In genomic region chr21:27570306-27570868, GRCh38 we compare ENCODE assay signal across 14 cellular contexts.
DNase-seq lines count a peak whose midpoint lies in the region; ATAC-seq and TF ChIP-seq lines count a peak whose summit lies in the region.
"Had no signal": no experiment of that assay in that cellular context is flagged by ENCODE, and none has a peak within 500 bp of the region (broad histone marks: within the 10 kb centered on the region; RNA-seq: fewer than 3 reads in every experiment).

No MANE protein-coding gene starts in this region.

- H3K36me3 ChIP-seq in RWPE2 (ENCODE audit: low read depth): no peaks in the 10 kb centered on the region
- H3K36me3 ChIP-seq: HAP-1, vagina had no signal

- H3K27ac ChIP-seq in RWPE2 (ENCODE audit: poor library complexity, severe bottlenecking): peak overlapping the region; percentile 81
- H3K27ac ChIP-seq: vagina had no signal

- no peaks in the 10 kb centered on the region for H3K27me3 ChIP-seq in RWPE2 (ENCODE audit: insufficient read depth, poor library complexity, severe bottlenecking)
- H3K27me3 ChIP-seq: vagina had no signal

- H3K27me3 Mint-ChIP-seq in osteocyte (ENCODE audit: unreplicated experiment): no peaks in the 10 kb centered on the region
- no peaks in the 10 kb centered on the region for H3K27me3 Mint-ChIP-seq in activated naive CD8-positive, alpha-beta T cell treated with anti-CD3 and anti-CD28 coated beads for 36 hours
- H3K27me3 Mint-ChIP-seq: activated CD4-positive, alpha-beta T cell treated with anti-CD3 and anti-CD28 coated beads, Interleukin-2, amount 10 ng/mL, durations not matched to agents 24 days and 14 days; central memory CD8-positive, alpha-beta T cell had no signal

- no peak overlapping the region for H3K4me3 Mint-ChIP-seq in osteocyte (ENCODE audit: unreplicated experiment)
- H3K4me3 Mint-ChIP-seq in activated naive CD8-positive, alpha-beta T cell treated with anti-CD3 and anti-CD28 coated beads for 36 hours: no peak overlapping the region
- H3K4me3 Mint-ChIP-seq: activated CD4-positive, alpha-beta T cell treated with anti-CD3 and anti-CD28 coated beads, Interleukin-2, amount 10 ng/mL, durations not matched to agents 24 days and 14 days; central memory CD8-positive, alpha-beta T cell had no signal

- DNase-seq in AG09309 (ENCODE audit: low read depth) (peak; percentile 84), RWPE2 (ENCODE audit: low spot score) (peak; percentile 56), fibroblast of peridontal ligament (ENCODE audit: extremely low read depth) (peak; percentile 98), osteocyte (ENCODE audit: extremely low spot score, unreplicated experiment) (peak; percentile 84), SIG-M5 treated with dmso at 0.1 percent for 504 hours (lab: John Stamatoyannopoulos, UW; ENCODE audit: unreplicated experiment) (no peak), NCI-H510A (lab: John Stamatoyannopoulos, UW) (no peak), NCI-H2081 treated with DMSO at 0.1 percent for 48 hours (lab: John Stamatoyannopoulos, UW) (no peak)
- no peak for DNase-seq in activated naive CD8-positive, alpha-beta T cell treated with anti-CD3 and anti-CD28 coated beads for 36 hours
- DNase-seq: activated CD4-positive, alpha-beta T cell treated with anti-CD3 and anti-CD28 coated beads, Interleukin-2, amount 10 ng/mL, durations not matched to agents 24 days and 14 days; stimulated activated CD4-positive, alpha-beta T cell treated with anti-CD3 and anti-CD28 coated beads, Interleukin-15, amount 100 ng/mL, for 24 hours had no signal

- H3K4me1 Mint-ChIP-seq in osteocyte (ENCODE audit: unreplicated experiment): peaks cover 65% of the 10 kb centered on the region
- no peaks in the 10 kb centered on the region for H3K4me1 Mint-ChIP-seq in activated naive CD8-positive, alpha-beta T cell treated with anti-CD3 and anti-CD28 coated beads for 36 hours
- H3K4me1 Mint-ChIP-seq: activated CD4-positive, alpha-beta T cell treated with anti-CD3 and anti-CD28 coated beads, Interleukin-2, amount 10 ng/mL, durations not matched to agents 24 days and 14 days; central memory CD8-positive, alpha-beta T cell had no signal

- TF ChIP-seq CTCF in AG09309 (IDR thresholded peaks at IDR 0.05; ENCODE audit: control insufficient read depth, insufficient read depth, low read depth, low read length, missing control alignments) (no peak), RWPE2 (IDR thresholded peaks at IDR 0.05; ENCODE audit: poor library complexity, severe bottlenecking) (no peak), osteocyte (IDR thresholded peaks at IDR 0.05) (no peak)

- peaks cover 29% of the 10 kb centered on the region for H3K9me3 Mint-ChIP-seq in osteocyte (ENCODE audit: unreplicated experiment)
- H3K9me3 Mint-ChIP-seq in activated naive CD8-positive, alpha-beta T cell treated with anti-CD3 and anti-CD28 coated beads for 36 hours: no peaks in the 10 kb centered on the region
- H3K9me3 Mint-ChIP-seq: activated CD4-positive, alpha-beta T cell treated with anti-CD3 and anti-CD28 coated beads, Interleukin-2, amount 10 ng/mL, durations not matched to agents 24 days and 14 days had no signal

- H3K27ac Mint-ChIP-seq in osteocyte (ENCODE audit: unreplicated experiment): peak overlapping the region; percentile 96
- no peak overlapping the region for H3K27ac Mint-ChIP-seq in activated naive CD8-positive, alpha-beta T cell treated with anti-CD3 and anti-CD28 coated beads for 36 hours
- H3K27ac Mint-ChIP-seq: activated CD4-positive, alpha-beta T cell treated with anti-CD3 and anti-CD28 coated beads, Interleukin-2, amount 10 ng/mL, durations not matched to agents 24 days and 14 days had no signal

- no peaks in the 10 kb centered on the region for H3K9me3 ChIP-seq in RWPE2 (ENCODE audit: severe bottlenecking)
- H3K9me3 ChIP-seq: HAP-1, vagina had no signal

- peak; percentile 83 for ATAC-seq in RWPE2 (ENCODE audit: low read depth)
- ATAC-seq: K562 had no signal

- H3K36me3 Mint-ChIP-seq in osteocyte (ENCODE audit: unreplicated experiment): peaks cover 4% of the 10 kb centered on the region
- no peaks in the 10 kb centered on the region for H3K36me3 Mint-ChIP-seq in activated naive CD8-positive, alpha-beta T cell treated with anti-CD3 and anti-CD28 coated beads for 36 hours

- H3K4me3 ChIP-seq in AG09309 (ENCODE audit: control insufficient read depth, low read depth, low read length) (no peak overlapping the region), RWPE2 (ENCODE audit: severe bottlenecking) (no peak overlapping the region)
- H3K4me3 ChIP-seq: HAP-1, K562, vagina had no signal

- H3K4me1 ChIP-seq in RWPE2 (ENCODE audit: insufficient read depth, poor library complexity, severe bottlenecking): peaks cover 34% of the 10 kb centered on the region
- H3K4me1 ChIP-seq: HAP-1, vagina had no signal

Comparison
In these comparisons a context has a peak if more than half of its experiments do, and no peak if none do; other contexts are left out.
1. DNase-seq: peak in AG09309 (single experiment), RWPE2 (single experiment), fibroblast of peridontal ligament (single experiment) and osteocyte (single experiment); none in SIG-M5 treated with dmso at 0.1 percent for 504 hours (single experiment), activated naive CD8-positive, alpha-beta T cell treated with anti-CD3 and anti-CD28 coated beads for 36 hours (single experiment), NCI-H510A (single experiment) and NCI-H2081 treated with DMSO at 0.1 percent for 48 hours (single experiment).